In genomic region chr9:93132946-93133640, GRCh38 we compare ENCODE assay signal across 8 cellular contexts. TPM values are rescaled to one million over a fixed set of nuclear protein-coding genes. Genes with fewer than 3 reads are reported as not detected.
DNase-seq lines count a peak whose midpoint lies in the region; ATAC-seq and TF ChIP-seq lines count a peak whose summit lies in the region.

No MANE protein-coding gene starts in this region.

- no peaks in the 10 kb centered on the region for H3K79me2 ChIP-seq in SU-DHL-6 (ENCODE audit: insufficient read depth, low read length)

- no peak for ATAC-seq in GM21515 (IDR thresholded peaks at IDR 0.05; ENCODE audit: unreplicated experiment)
- ATAC-seq in GM19467 (IDR thresholded peaks at IDR 0.05; ENCODE audit: unreplicated experiment) = no peak

- H3F3A ChIP-seq in SU-DHL-6 (ENCODE audit: insufficient read depth) = no peaks in the 10 kb centered on the region

- DNase-seq in GM03348 (ENCODE audit: low spot score) = peak; percentile 40
- DNase-seq in foreskin fibroblast = peak in 1 of 2 donors; percentile 39
- DNase-seq in osteocyte (ENCODE audit: extremely low spot score, unreplicated experiment) = no peak
- no peak for DNase-seq in KBM-7
- no peak for DNase-seq in SIG-M5 (lab: John Stamatoyannopoulos, UW)

- no peaks in the 10 kb centered on the region for H3K36me3 Mint-ChIP-seq in osteocyte (ENCODE audit: unreplicated experiment)

- no peaks in the 10 kb centered on the region for H3K9me3 Mint-ChIP-seq in osteocyte (ENCODE audit: unreplicated experiment)

- H3K36me3 ChIP-seq in SU-DHL-6 (ENCODE audit: low read length) = no peaks in the 10 kb centered on the region

- peak overlapping the region; percentile 84 for H3K4me3 Mint-ChIP-seq in osteocyte (ENCODE audit: unreplicated experiment)

- peaks cover 52% of the 10 kb centered on the region for H3K4me1 Mint-ChIP-seq in osteocyte (ENCODE audit: unreplicated experiment)

- no peaks in the 10 kb centered on the region for H4K20me1 ChIP-seq in SU-DHL-6 (ENCODE audit: low read depth, low read length)

- H3K4me3 ChIP-seq in SU-DHL-6 (ENCODE audit: insufficient read depth, low read length, poor library complexity, severe bottlenecking) (peak overlapping the region; percentile 50), foreskin fibroblast (ENCODE audit: low read depth in 1 of 2, low read length in 2 of 2) (peak overlapping the region; percentile 70 to 88)

- in situ Hi-C loops in KBM-7 (cut with MboI; ENCODE audit: low pct_unique_long_range_greater_than_20kb, low sequenced_read_pairs) = no loop called here

- H3K27me3 ChIP-seq in SU-DHL-6 (ENCODE audit: low read length) = no peaks in the 10 kb centered on the region

- no peaks in the 10 kb centered on the region for H3K9me3 ChIP-seq in SU-DHL-6 (ENCODE audit: insufficient read depth, low read length)

- no peak for TF ChIP-seq CTCF in SU-DHL-6 (IDR thresholded peaks at IDR 0.05; ENCODE audit: insufficient read depth, low read length, poor library complexity, severe bottlenecking)
- TF ChIP-seq CTCF in foreskin fibroblast (IDR thresholded peaks at IDR 0.05; ENCODE audit: low read depth, low read length) = no peak
- no peak for TF ChIP-seq CTCF in osteocyte (IDR thresholded peaks at IDR 0.05)

- peak overlapping the region; percentile 72 for H3K4me2 ChIP-seq in SU-DHL-6 (ENCODE audit: low read depth, low read length, poor library complexity, severe bottlenecking)

- H3K9me2 ChIP-seq in SU-DHL-6 (replicated peaks; ENCODE audit: insufficient read depth, low read length) = no peaks in the 10 kb centered on the region

- peak overlapping the region; percentile 55 for H2AFZ ChIP-seq in SU-DHL-6 (ENCODE audit: low read depth, low read length, severe bottlenecking)

- H3K27ac Mint-ChIP-seq in osteocyte (ENCODE audit: unreplicated experiment) = peak overlapping the region; percentile 79

- H3K27me3 Mint-ChIP-seq in osteocyte (ENCODE audit: unreplicated experiment) = no peaks in the 10 kb centered on the region

- 0 out of 2 replicates have a peak overlapping the region, but pooled peaks have one; percentile 49 for H3K9ac ChIP-seq in SU-DHL-6 (ENCODE audit: low read length)

- no peak overlapping the region for H3K27ac ChIP-seq in SU-DHL-6 (ENCODE audit: low read depth, low read length)

RNA-seq across cellular contexts. Expression of gene NINJ1, which starts 1.0 kb away (rescaled TPM):
- 28.1 and 32.9 TPM in 2 replicates for total RNA-seq in osteocyte

RNA-seq across cellular contexts. Expression of gene CARD19, which starts 37.1 kb away (rescaled TPM):
- total RNA-seq in osteocyte = 35.8 and 42.9 TPM in 2 replicates

RNA-seq across cellular contexts. Expression of gene WNK2, which starts 50.8 kb away (rescaled TPM):
- not detected in 2 replicates for total RNA-seq in osteocyte
